ENCODE assay signal across 18 cellular contexts in the genomic region with DNA sequence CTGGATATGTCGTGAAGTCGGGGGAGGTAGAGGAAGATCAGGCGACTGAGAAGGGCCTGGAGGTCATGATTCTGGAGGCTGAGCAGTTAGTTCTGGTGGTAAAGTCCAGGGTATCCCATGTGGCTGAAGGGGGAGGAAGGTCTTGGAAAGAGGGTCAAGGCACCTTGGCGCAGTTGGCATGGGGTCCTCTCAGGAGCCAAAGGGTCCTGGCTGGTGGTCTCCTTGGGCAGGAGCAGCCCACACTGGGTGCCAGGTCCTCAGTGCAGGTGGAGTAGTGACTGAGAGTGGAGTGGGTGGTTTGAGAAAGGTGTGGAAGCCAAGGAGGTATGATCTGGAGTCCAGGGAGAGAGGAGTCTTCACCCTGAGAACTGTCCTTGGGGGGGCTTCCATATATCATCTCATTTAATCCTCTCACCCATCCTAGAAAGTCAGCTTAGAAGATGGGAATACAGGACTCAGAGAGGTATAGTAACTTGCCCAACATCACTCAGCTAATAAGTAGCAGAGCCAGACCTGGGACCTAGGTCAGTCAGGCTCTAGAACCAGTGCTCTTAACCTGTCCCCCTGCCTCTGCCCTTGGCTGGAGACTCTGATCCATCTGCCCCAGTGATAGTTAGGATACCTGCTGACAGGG. TPM values are rescaled to one million over a fixed set of nuclear protein-coding genes. Genes with fewer than 3 reads are reported as not detected.
DNase-seq lines count a peak whose midpoint lies in the region; ATAC-seq and TF ChIP-seq lines count a peak whose summit lies in the region.
"Had no signal": no experiment of that assay in that cellular context is flagged by ENCODE, and none has a peak within 500 bp of the region (broad histone marks: within the 10 kb centered on the region; RNA-seq: fewer than 3 reads in every experiment).

No MANE protein-coding gene starts in this region.

- H3K9me1 ChIP-seq in IMR-90 (ENCODE audit: insufficient read depth, low read length) = peaks cover 6% of the 10 kb centered on the region; the same call in 1 of the 2 replicates

- no peak overlapping the region for H4K8ac ChIP-seq in IMR-90 (ENCODE audit: low read depth in 2 of 2, low read length in 2 of 2)

- in situ Hi-C loops in IMR-90 (cut with MboI; ENCODE audit: low sequenced_read_pairs) = no loop called here

- no peak for TF ChIP-seq CTCF in IMR-90 (conservative IDR thresholded peaks at IDR 0.05; ENCODE audit: low read depth, low read length)
- no peak for TF ChIP-seq CTCF in endodermal cell (conservative IDR thresholded peaks at IDR 0.05)
- TF ChIP-seq CTCF in SK-N-SH (IDR thresholded peaks at IDR 0.05) = no peak
- no peak for TF ChIP-seq CTCF in tibial nerve (IDR thresholded peaks at IDR 0.05)

- no peak overlapping the region for H3K4me3 Mint-ChIP-seq in endodermal cell
- H3K4me3 Mint-ChIP-seq in stimulated activated effector memory CD8-positive, alpha-beta T cell treated with anti-CD3 and anti-CD28 coated beads, Interleukin-12 subunit alpha, Interleukin-12 subunit beta, amount 100 ng/mL, for 72 hours = no peak overlapping the region
- H3K4me3 Mint-ChIP-seq: B cell; CD8-positive, alpha-beta memory T cell had no signal

- H3K4me1 Mint-ChIP-seq in endodermal cell = peaks cover 2% of the 10 kb centered on the region
- H3K4me1 Mint-ChIP-seq in stimulated activated effector memory CD8-positive, alpha-beta T cell treated with anti-CD3 and anti-CD28 coated beads, Interleukin-12 subunit alpha, Interleukin-12 subunit beta, amount 100 ng/mL, for 72 hours = peaks cover 18% of the 10 kb centered on the region
- H3K4me1 Mint-ChIP-seq: B cell had no signal

- no peak overlapping the region for H4K5ac ChIP-seq in IMR-90 (ENCODE audit: low read depth, low read length)

- H3K4me1 ChIP-seq in IMR-90 (ENCODE audit: control insufficient read depth, insufficient read depth, low read length) (no peaks in the 10 kb centered on the region), endodermal cell (ENCODE audit: control insufficient read depth, insufficient read depth, low read length) (no peaks in the 10 kb centered on the region), SK-N-SH (ENCODE audit: control insufficient read depth in 1 of 2, insufficient read depth in 2 of 2, low read depth in 1 of 2, low read length in 1 of 2) (no peaks in the 10 kb centered on the region), tibial nerve (no peaks in the 10 kb centered on the region)
- H3K4me1 ChIP-seq: SJSA1 had no signal

- no peak overlapping the region for H2BK15ac ChIP-seq in IMR-90 (ENCODE audit: low read depth, low read length)

- H2BK5ac ChIP-seq in IMR-90 (ENCODE audit: low read depth, low read length, poor library complexity, severe bottlenecking) = no peak overlapping the region

- H3K4ac ChIP-seq in IMR-90 (ENCODE audit: low read depth, low read length) = no peak overlapping the region

- H2AK5ac ChIP-seq in IMR-90 (ENCODE audit: low read depth, low read length) = no peak overlapping the region

- H3K36me3 ChIP-seq in IMR-90 (ENCODE audit: control insufficient read depth, insufficient read depth, low read length) (peaks cover 8% of the 10 kb centered on the region), endodermal cell (ENCODE audit: control insufficient read depth, insufficient read depth, low read length) (peaks cover 4% of the 10 kb centered on the region), SK-N-SH (replicated peaks in 1 of 2; ENCODE audit: control insufficient read depth in 1 of 2, insufficient read depth in 2 of 2, low read length in 1 of 2) (peaks cover 0 to 5% of the 10 kb centered on the region in 2 experiments), tibial nerve (peaks cover 0 to 11% (median 0%) of the 10 kb centered on the region in 3 donors)

- H2AK9ac ChIP-seq in IMR-90 (replicated peaks; ENCODE audit: low read depth, low read length, poor library complexity) = no peak overlapping the region

- TF ChIP-seq EP300 in SK-N-SH (IDR thresholded peaks at IDR 0.05; ENCODE audit: borderline replicate concordance in 1 of 2, low read depth in 1 of 2, low read length in 1 of 2) (no peak), tibial nerve (IDR thresholded peaks at IDR 0.05) (no peak)

- peak overlapping the region; percentile 62 for H2AFZ ChIP-seq in IMR-90 (replicated peaks; ENCODE audit: low read length, poor library complexity)
- no peak overlapping the region for H2AFZ ChIP-seq in SK-N-SH (ENCODE audit: low read depth)

- no peak overlapping the region for H2BK20ac ChIP-seq in IMR-90 (ENCODE audit: low read depth, low read length)

- H3K27ac ChIP-seq in IMR-90 (ENCODE audit: insufficient read depth, low read length) = no peak overlapping the region
- no peak overlapping the region for H3K27ac ChIP-seq in endodermal cell (ENCODE audit: low read depth, low read length)
- no peak overlapping the region for H3K27ac ChIP-seq in SK-N-SH (ENCODE audit: low read depth in 2 of 2, low read length in 1 of 2)
- no peak overlapping the region for H3K27ac ChIP-seq in tibial nerve
- H3K27ac ChIP-seq: C4-2B, KMS-11, SJSA1 had no signal

- H4K20me1 ChIP-seq in IMR-90 (ENCODE audit: insufficient read depth, low read length) = peaks cover 8% of the 10 kb centered on the region
- H4K20me1 ChIP-seq in SK-N-SH (ENCODE audit: insufficient read depth) = no peaks in the 10 kb centered on the region

- dilution Hi-C loops in IMR-90 (cut with HindIII; ENCODE audit: low sequenced_read_pairs, unreplicated experiment) = no loop called here

- DNase-seq in IMR-90 = no peak
- DNase-seq in endodermal cell = peak; percentile 22
- DNase-seq in stimulated activated effector memory CD8-positive, alpha-beta T cell treated with anti-CD3 and anti-CD28 coated beads, Interleukin-12 subunit alpha, Interleukin-12 subunit beta, amount 100 ng/mL, for 72 hours (ENCODE audit: low spot score in 2 of 2) = no peak
- DNase-seq in SIG-M5 (lab: John Stamatoyannopoulos, UW) = no peak
- no peak for DNase-seq in SK-N-SH
- no peak for DNase-seq in tibial nerve (ENCODE audit: low spot score in 2 of 2)
- DNase-seq: CD8-positive, alpha-beta memory T cell; DND-41; NCI-H2029; NCI-H446; NCI-H524 treated with DMSO at 0.1 percent for 48 hours; NCI-H774 had no signal

- H3K27ac Mint-ChIP-seq in endodermal cell = no peak overlapping the region
- H3K27ac Mint-ChIP-seq in stimulated activated effector memory CD8-positive, alpha-beta T cell treated with anti-CD3 and anti-CD28 coated beads, Interleukin-12 subunit alpha, Interleukin-12 subunit beta, amount 100 ng/mL, for 72 hours = peak overlapping the region; percentile 63
- H3K27ac Mint-ChIP-seq: B cell had no signal

- TF ChIP-seq RAD21 in IMR-90 (IDR thresholded peaks at IDR 0.05; ENCODE audit: low read length) = no peak
- TF ChIP-seq RAD21 in SK-N-SH (IDR thresholded peaks at IDR 0.05; ENCODE audit: low read length) = no peak

- H3K36me3 Mint-ChIP-seq in endodermal cell (ENCODE audit: low read depth) = peaks cover 4% of the 10 kb centered on the region
- H3K36me3 Mint-ChIP-seq in stimulated activated effector memory CD8-positive, alpha-beta T cell treated with anti-CD3 and anti-CD28 coated beads, Interleukin-12 subunit alpha, Interleukin-12 subunit beta, amount 100 ng/mL, for 72 hours = peaks cover 46% of the 10 kb centered on the region

- H4K91ac ChIP-seq in IMR-90 (ENCODE audit: insufficient read depth, low read depth, low read length) = no peak overlapping the region

- no peak overlapping the region for H3K14ac ChIP-seq in IMR-90 (replicated peaks; ENCODE audit: low read depth, low read length)

- CTCF ChIA-PET in IMR-90 (lab: Yijun Ruan, JAX) (interaction anchor here (0.7 kb wide), 1 partner anchor 10 kb away, joined by 4 read pairs; no protein-coding TSS in a partner anchor), SK-N-SH (lab: Yijun Ruan, JAX) (interaction anchor here (0.7 to 2.1 kb wide), 7 partner anchors 12 to 49 kb away, joined by 3 to 9 read pairs (median 4); partner anchors contain the start of gene PRADC1)

- no peak overlapping the region for H3K4me3 ChIP-seq in IMR-90 (ENCODE audit: insufficient read depth, low read depth, low read length)
- H3K4me3 ChIP-seq in endodermal cell (ENCODE audit: low read length) = no peak overlapping the region
- H3K4me3 ChIP-seq in SK-N-SH (ENCODE audit: low read depth in 2 of 2, low read length in 1 of 2) = no peak overlapping the region
- no peak overlapping the region for H3K4me3 ChIP-seq in tibial nerve
- H3K4me3 ChIP-seq: SJSA1 had no signal

- no peaks in the 10 kb centered on the region for H3K27me3 Mint-ChIP-seq in endodermal cell (ENCODE audit: insufficient read depth)
- H3K27me3 Mint-ChIP-seq: B cell had no signal

- H3K27me3 ChIP-seq in IMR-90 (ENCODE audit: control insufficient read depth, insufficient read depth, low read length) = no peaks in the 10 kb centered on the region
- no peaks in the 10 kb centered on the region for H3K27me3 ChIP-seq in endodermal cell (ENCODE audit: control insufficient read depth, insufficient read depth, low read length, poor library complexity, severe bottlenecking)
- H3K27me3 ChIP-seq in SK-N-SH (ENCODE audit: insufficient read depth) = no peaks in the 10 kb centered on the region
- no peaks in the 10 kb centered on the region for H3K27me3 ChIP-seq in tibial nerve
- H3K27me3 ChIP-seq: SJSA1 had no signal

- BruUV-seq in IMR-90 (replicated peaks; lab: Mats Ljungman, UMichigan) = no TSS peak

- H3K9ac ChIP-seq in IMR-90 (ENCODE audit: low read depth, low read length) = no peak overlapping the region
- no peak overlapping the region for H3K9ac ChIP-seq in endodermal cell (ENCODE audit: extremely low read depth, low read length, poor library complexity, severe bottlenecking)
- no peak overlapping the region for H3K9ac ChIP-seq in SK-N-SH
- H3K9ac ChIP-seq: KMS-11 had no signal

- no peaks in the 10 kb centered on the region for H3K79me2 ChIP-seq in SK-N-SH (ENCODE audit: insufficient read depth)

- POLR2A ChIA-PET in IMR-90 (lab: Charles Lee; ENCODE audit: unreplicated experiment) (no interaction called here), SK-N-SH (lab: Yijun Ruan, JAX) (no interaction called here)

- no peaks in the 10 kb centered on the region for H3K79me1 ChIP-seq in IMR-90 (ENCODE audit: low read depth in 1 of 2, low read length in 2 of 2)

- no peak overlapping the region for H3K18ac ChIP-seq in IMR-90 (ENCODE audit: low read depth, low read length)

- H3K9me3 ChIP-seq in IMR-90 (ENCODE audit: control insufficient read depth, insufficient read depth, low read length) (no peaks in the 10 kb centered on the region), endodermal cell (ENCODE audit: control insufficient read depth, low read length) (no peaks in the 10 kb centered on the region), SK-N-SH (no peaks in the 10 kb centered on the region), tibial nerve (no peaks in the 10 kb centered on the region)
- H3K9me3 ChIP-seq: SJSA1 had no signal

- H2BK120ac ChIP-seq in IMR-90 (ENCODE audit: low read depth, low read length) = no peak overlapping the region

- no peak overlapping the region for H3K56ac ChIP-seq in IMR-90 (ENCODE audit: extremely low read depth, insufficient read depth, low read length)

- intact Hi-C loops in IMR-90 (cut with micrococcal nuclease) = loop anchor here (5.0 kb wide), 1 partner anchor 98 kb away; no protein-coding TSS in a partner anchor

- TF ChIP-seq POLR2A in IMR-90 (IDR thresholded peaks at IDR 0.05; ENCODE audit: low read depth, low read length) (no peak), tibial nerve (IDR thresholded peaks at IDR 0.05) (no peak)

- H3K23ac ChIP-seq in IMR-90 (ENCODE audit: low read depth, low read length) = no peak overlapping the region

- no peak for ATAC-seq in IMR-90 (ENCODE audit: low read depth)
- ATAC-seq in stimulated activated effector memory CD8-positive, alpha-beta T cell treated with anti-CD3 and anti-CD28 coated beads, Interleukin-12 subunit alpha, Interleukin-12 subunit beta, amount 100 ng/mL, for 72 hours = no peak

- no peaks in the 10 kb centered on the region for H3K9me3 Mint-ChIP-seq in endodermal cell
- no peaks in the 10 kb centered on the region for H3K9me3 Mint-ChIP-seq in stimulated activated effector memory CD8-positive, alpha-beta T cell treated with anti-CD3 and anti-CD28 coated beads, Interleukin-12 subunit alpha, Interleukin-12 subunit beta, amount 100 ng/mL, for 72 hours
- H3K9me3 Mint-ChIP-seq: CD8-positive, alpha-beta memory T cell had no signal

- no peak overlapping the region for H3K4me2 ChIP-seq in IMR-90 (ENCODE audit: low read depth, low read length)
- no peak overlapping the region for H3K4me2 ChIP-seq in SK-N-SH
- H3K4me2 ChIP-seq: KMS-11 had no signal

- 90% methylated on average over 2 of the region's 4 CpGs; no CpG with 5 or more reads in 1 of the 2 experiments for WGBS in IMR-90 (ENCODE audit: extremely low coverage in 2 of 2, insufficient read length in 1 of 2), 2 experiments
- WGBS in endodermal cell (ENCODE audit: insufficient coverage in 1 of 2, insufficient read length in 1 of 2), 2 experiments = 93 to 97% methylated on average over 4 of the region's 4 CpGs
- WGBS in SK-N-SH (ENCODE audit: low lambda C conversion rate) = 98% methylated on average over 4 of the region's 4 CpGs
- WGBS in tibial nerve, 2 donors = 64 to 76% methylated on average over 4 of the region's 4 CpGs

- no peaks in the 10 kb centered on the region for H3K9me2 ChIP-seq in SK-N-SH

- H3F3A ChIP-seq in SK-N-SH (replicated peaks; ENCODE audit: insufficient read depth) = no peaks in the 10 kb centered on the region

RNA-seq across cellular contexts. Expression of gene FBXO41, which starts 24.5 kb away (rescaled TPM):
- total RNA-seq in IMR-90 (2012; rRNA removed) (0.54 and 0.83 TPM in 2 replicates), endodermal cell (10 to 100 TPM in 1 of 2 donors, 1 to 10 TPM in 1; 9.0 to 11.2 TPM), tibial nerve (10 to 100 TPM in 1 of 4 donors, 1 to 10 TPM in 2, under 1 TPM in 1; 0.84 to 13.9 (median 4.4) TPM)
- polyA plus RNA-seq in IMR-90 (2012; rRNA removed) (3.4 and 3.7 TPM in 2 replicates), SK-N-SH (2012; rRNA removed) (3.1 and 3.5 TPM in 2 replicates)
- 1.5 and 2.1 TPM in 2 replicates for polyA plus RNA-seq in IMR-90 (2012; cell fraction: cytosol; rRNA removed)
- polyA plus RNA-seq in IMR-90 (2012; cell fraction: nucleus; rRNA removed; ENCODE audit: low replicate concordance) = 13.6 and 17.8 TPM in 2 replicates
- polyA plus RNA-seq in endodermal cell (2013, experiment 1 of 2) = 1.6 TPM
- polyA plus RNA-seq in endodermal cell (2013, experiment 2 of 2) = 1.6 TPM
- polyA plus RNA-seq in SK-N-SH (2012; cell fraction: cytosol; rRNA removed) = 1.2 and 1.7 TPM in 2 replicates
- 11.0 and 11.4 TPM in 2 replicates for polyA plus RNA-seq in SK-N-SH (2012; cell fraction: nucleus; rRNA removed)

RNA-seq across cellular contexts. Expression of gene CCT7, which starts 25.7 kb away (rescaled TPM):
- total RNA-seq in IMR-90 (2012; rRNA removed) = 557 and 575 TPM in 2 replicates
- 321 and 329 TPM in 2 replicates for polyA plus RNA-seq in IMR-90 (2012; rRNA removed)
- 226 and 323 TPM in 2 replicates for polyA plus RNA-seq in IMR-90 (2012; cell fraction: cytosol; rRNA removed)
- polyA plus RNA-seq in IMR-90 (2012; cell fraction: nucleus; rRNA removed; ENCODE audit: low replicate concordance) = 107 and 114 TPM in 2 replicates
- 100 to 1,000 TPM; 347 to 391 TPM for total RNA-seq in endodermal cell
- polyA plus RNA-seq in endodermal cell (2013, experiment 1 of 2) = 254 TPM
- polyA plus RNA-seq in endodermal cell (2013, experiment 2 of 2) = 232 TPM
- polyA plus RNA-seq in SK-N-SH (2012; rRNA removed) = 369 and 405 TPM in 2 replicates
- polyA plus RNA-seq in SK-N-SH (2012; cell fraction: cytosol; rRNA removed) = 361 and 401 TPM in 2 replicates
- polyA plus RNA-seq in SK-N-SH (2012; cell fraction: nucleus; rRNA removed) = 236 TPM in 2 replicates
- total RNA-seq in tibial nerve = 100 to 1,000 TPM; 194 to 245 (median 212) TPM

RNA-seq across cellular contexts. Expression of gene PRADC1, which starts 26.8 kb away (rescaled TPM):
- total RNA-seq in IMR-90 (2012; rRNA removed) (13.1 and 14.4 TPM in 2 replicates), endodermal cell (10 to 100 TPM in 1 of 2 donors, 1 to 10 TPM in 1; 8.8 to 10.2 TPM), tibial nerve (10 to 100 TPM; 14.4 to 31.5 (median 21.5) TPM)
- polyA plus RNA-seq in IMR-90 (2012; rRNA removed) (18.4 and 23.1 TPM in 2 replicates), SK-N-SH (2012; rRNA removed) (8.5 and 9.6 TPM in 2 replicates)
- 18.4 and 22.8 TPM in 2 replicates for polyA plus RNA-seq in IMR-90 (2012; cell fraction: cytosol; rRNA removed)
- polyA plus RNA-seq in IMR-90 (2012; cell fraction: nucleus; rRNA removed; ENCODE audit: low replicate concordance) = 5.8 and 9.0 TPM in 2 replicates
- polyA plus RNA-seq in endodermal cell (2013, experiment 1 of 2) = 14.0 TPM
- polyA plus RNA-seq in endodermal cell (2013, experiment 2 of 2) = 13.9 TPM
- 5.1 and 7.9 TPM in 2 replicates for polyA plus RNA-seq in SK-N-SH (2012; cell fraction: cytosol; rRNA removed)
- 3.3 and 3.7 TPM in 2 replicates for polyA plus RNA-seq in SK-N-SH (2012; cell fraction: nucleus; rRNA removed)

RNA-seq across cellular contexts. Expression of gene EGR4, which starts 33.5 kb away (rescaled TPM):
- total RNA-seq in IMR-90 (2012; rRNA removed) = not detected in 2 replicates
- polyA plus RNA-seq in IMR-90 (2012; rRNA removed) = not detected in 2 replicates
- 0.14 TPM in 2 replicates for polyA plus RNA-seq in IMR-90 (2012; cell fraction: cytosol; rRNA removed)
- 0.30 and 0.76 TPM in 2 replicates for polyA plus RNA-seq in IMR-90 (2012; cell fraction: nucleus; rRNA removed; ENCODE audit: low replicate concordance)
- under 1 TPM in 1 of 2 donors, not detected in 1; 0.15 TPM for total RNA-seq in endodermal cell
- not detected for polyA plus RNA-seq in endodermal cell (2013, experiment 1 of 2)
- polyA plus RNA-seq in endodermal cell (2013, experiment 2 of 2) = not detected
- polyA plus RNA-seq in SK-N-SH (2012; rRNA removed) = 0.02 TPM in 1 of 2 replicates, not detected in the other
- 0.01 TPM in 1 of 2 replicates, not detected in the other for polyA plus RNA-seq in SK-N-SH (2012; cell fraction: cytosol; rRNA removed)
- 0.05 TPM in 1 of 2 replicates, not detected in the other for polyA plus RNA-seq in SK-N-SH (2012; cell fraction: nucleus; rRNA removed)
- not detected for total RNA-seq in tibial nerve
- total RNA-seq: H4, Right ventricle myocardium inferior, SJSA1 had no signal
- polyA plus RNA-seq: CD8-positive, alpha-beta memory T cell had no signal

RNA-seq across cellular contexts. Expression of gene SMYD5, which starts 45.8 kb away (rescaled TPM):
- total RNA-seq in IMR-90 (2012; rRNA removed) = 18.9 and 19.7 TPM in 2 replicates
- 16.9 and 17.8 TPM in 2 replicates for polyA plus RNA-seq in IMR-90 (2012; rRNA removed)
- 10.8 and 12.0 TPM in 2 replicates for polyA plus RNA-seq in IMR-90 (2012; cell fraction: cytosol; rRNA removed)
- polyA plus RNA-seq in IMR-90 (2012; cell fraction: nucleus; rRNA removed; ENCODE audit: low replicate concordance) = 36.5 and 44.1 TPM in 2 replicates
- 10 to 100 TPM; 34.9 to 35.4 TPM for total RNA-seq in endodermal cell
- 29.5 TPM for polyA plus RNA-seq in endodermal cell (2013, experiment 1 of 2)
- polyA plus RNA-seq in endodermal cell (2013, experiment 2 of 2) = 25.7 TPM
- 21.4 and 22.2 TPM in 2 replicates for polyA plus RNA-seq in SK-N-SH (2012; rRNA removed)
- 12.1 and 16.2 TPM in 2 replicates for polyA plus RNA-seq in SK-N-SH (2012; cell fraction: cytosol; rRNA removed)
- 63.9 and 65.0 TPM in 2 replicates for polyA plus RNA-seq in SK-N-SH (2012; cell fraction: nucleus; rRNA removed)
- total RNA-seq in tibial nerve = 10 to 100 TPM; 13.8 to 32.4 (median 18.7) TPM
